In genomic region chr3:11074007-11074406, GRCh38 we compare ENCODE assay signal across 31 cellular contexts.
"Had no signal": no experiment of that assay in that cellular context is flagged by ENCODE, and none has a peak within 500 bp of the region (broad histone marks: within the 10 kb centered on the region; RNA-seq: fewer than 3 reads in every experiment).

No MANE protein-coding gene starts in this region.

- H3K36me3 ChIP-seq: brain microvascular endothelial cell, colonic mucosa, esophagus squamous epithelium, gastroesophageal sphincter, heart right ventricle, WERI-Rb-1 had no signal

- H3K4me1 ChIP-seq: colonic mucosa, esophagus squamous epithelium, gastroesophageal sphincter had no signal

- H3K27me3 ChIP-seq: brain microvascular endothelial cell, colonic mucosa, hepatocyte had no signal

- DNase-seq: activated B cell treated with CpG ODN at 0.5 μM for 24 hours; activated CD4-positive, alpha-beta T cell treated with anti-CD3 and anti-CD28 coated beads for 48 hours; activated CD4-positive, alpha-beta T cell treated with anti-CD3 and anti-CD28 coated beads, Interleukin-2, amount 50 U/mL, for 1 hour; activated CD4-positive, alpha-beta T cell treated with anti-CD3 and anti-CD28 coated beads, Interleukin-2, amount 50 U/mL, for 48 hours; activated CD8-positive, alpha-beta memory T cell treated with anti-CD3 and anti-CD28 coated beads for 24 hours; activated CD8-positive, alpha-beta T cell treated with anti-CD3 and anti-CD28 coated beads for 36 hours; activated effector memory CD4-positive, alpha-beta T cell treated with Interleukin-2 at 50 U/mL for 16 hours; activated gamma-delta T cell treated with Interleukin-2 at 50 U/mL for 16 hours; activated naive CD4-positive, alpha-beta T cell treated with anti-CD3 and anti-CD28 coated beads, Interleukin-2, amount 50 U/mL, for 16 hours; activated naive CD4-positive, alpha-beta T cell treated with Interleukin-2 at 50 U/mL for 16 hours; activated T-cell treated with anti-CD3 and anti-CD28 coated beads, Interleukin-2, amount 50 U/mL, for 4 hours; amniotic stem cell; anterior cingulate cortex; brain microvascular endothelial cell; cerebellar nuclear complex; colonic mucosa; dermis blood vessel endothelial cell; effector CD8-positive, alpha-beta T cell; esophagus squamous epithelium; foreskin melanocyte; heart right ventricle; T-helper 17 cell; T1000; WERI-Rb-1 had no signal

- H3K27ac ChIP-seq: brain microvascular endothelial cell, colonic mucosa, epithelial cell of prostate, esophagus squamous epithelium, gastroesophageal sphincter, heart right ventricle, hepatocyte, WERI-Rb-1 had no signal

- H3K9me3 ChIP-seq: colonic mucosa, esophagus squamous epithelium, gastroesophageal sphincter had no signal

- FAIRE-seq: astrocyte, bronchial epithelial cell, endometrium, endothelial cell of umbilical vein had no signal

- H3K4me3 ChIP-seq: colonic mucosa, esophagus squamous epithelium, gastroesophageal sphincter, heart right ventricle, hepatocyte had no signal
